Comparison of ENCODE assay signal across 12 cellular contexts in the genomic region with DNA sequence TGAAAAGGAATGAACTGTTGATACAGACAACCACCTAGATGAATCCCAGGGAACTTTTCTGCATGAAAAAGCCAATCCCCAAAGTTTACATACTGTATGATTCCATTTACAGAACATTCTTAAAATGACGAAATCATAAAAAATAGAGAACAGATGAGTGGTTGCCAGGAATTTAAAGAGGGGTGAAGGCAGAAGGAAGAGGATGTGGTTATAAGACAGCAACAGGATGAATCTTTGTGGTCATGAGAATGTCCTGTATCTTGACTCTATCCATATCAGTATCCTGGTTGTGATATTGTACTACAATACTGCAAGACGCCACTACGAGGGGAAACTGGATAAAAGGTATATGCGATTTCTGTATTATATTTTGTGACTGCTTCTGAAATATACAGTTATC.
DNase-seq lines count a peak whose midpoint lies in the region; FAIRE-seq and TF ChIP-seq lines count a peak whose summit lies in the region.
"Had no signal": no experiment of that assay in that cellular context is flagged by ENCODE, and none has a peak within 500 bp of the region (broad histone marks: within the 10 kb centered on the region; RNA-seq: fewer than 3 reads in every experiment).

No MANE protein-coding gene starts in this region.

- H4K20me1 ChIP-seq in keratinocyte (ENCODE audit: control insufficient read depth, extremely low read depth, insufficient read depth, low read length) = no peaks in the 10 kb centered on the region

- no peak overlapping the region for H3K23ac ChIP-seq in mesendoderm (ENCODE audit: low read length)

- no peaks in the 10 kb centered on the region for H3K9me1 ChIP-seq in keratinocyte (ENCODE audit: control insufficient read depth, extremely low read depth, insufficient read depth, low read length)

- H3K27ac ChIP-seq in keratinocyte (ENCODE audit: control insufficient read depth, insufficient read depth, low read length) (no peak overlapping the region), mesendoderm (ENCODE audit: low read depth, low read length) (no peak overlapping the region)
- H3K27ac ChIP-seq: ovary had no signal

- H3K36me3 Mint-ChIP-seq in activated T-helper 1 cell treated with anti-CD3 and anti-CD28 coated beads, Interleukin-12 subunit alpha, Interleukin-12 subunit beta, Interleukin-2, Interleukin-4 antibody, amounts not matched to agents 30 ng/mL and 10 ng/mL and 1 ng/mL, durations not matched to agents 14 hours and 24 hours and 36 hours (ENCODE audit: low read depth) = peaks cover 61% of the 10 kb centered on the region

- H3K27me3 Mint-ChIP-seq in activated T-helper 1 cell treated with anti-CD3 and anti-CD28 coated beads, Interleukin-12 subunit alpha, Interleukin-12 subunit beta, Interleukin-2, Interleukin-4 antibody, amounts not matched to agents 30 ng/mL and 10 ng/mL and 1 ng/mL, durations not matched to agents 14 hours and 24 hours and 36 hours (ENCODE audit: insufficient read depth) = no peaks in the 10 kb centered on the region
- H3K27me3 Mint-ChIP-seq: central memory CD8-positive, alpha-beta T cell had no signal

- no peak overlapping the region for H4K8ac ChIP-seq in mesendoderm (ENCODE audit: low read depth, low read length)

- intact Hi-C loops in activated T-helper 1 cell treated with anti-CD3 and anti-CD28 coated beads, Interleukin-12 subunit alpha, Interleukin-12 subunit beta, Interleukin-2, Interleukin-4 antibody, amounts not matched to agents 30 ng/mL and 10 ng/mL and 1 ng/mL, durations not matched to agents 14 hours and 24 hours and 36 hours (cut with micrococcal nuclease) = loop anchor here (1.0 to 2.0 kb wide), 3 partner anchors 8 to 256 kb away; partner anchors contain the start of gene CHD6

- peak overlapping the region; percentile 6 for H3K4me3 Mint-ChIP-seq in activated T-helper 1 cell treated with anti-CD3 and anti-CD28 coated beads, Interleukin-12 subunit alpha, Interleukin-12 subunit beta, Interleukin-2, Interleukin-4 antibody, amounts not matched to agents 30 ng/mL and 10 ng/mL and 1 ng/mL, durations not matched to agents 14 hours and 24 hours and 36 hours
- H3K4me3 Mint-ChIP-seq: central memory CD8-positive, alpha-beta T cell had no signal

- H3K27me3 ChIP-seq in keratinocyte (ENCODE audit: control insufficient read depth, extremely low read depth, insufficient read depth, low read length) = no peaks in the 10 kb centered on the region
- no peaks in the 10 kb centered on the region for H3K27me3 ChIP-seq in mesendoderm (ENCODE audit: insufficient read depth, low read length, poor library complexity)
- H3K27me3 ChIP-seq: ovary had no signal

- no peaks in the 10 kb centered on the region for H3K79me1 ChIP-seq in mesendoderm (ENCODE audit: low read length)

- no peak overlapping the region for H2BK5ac ChIP-seq in mesendoderm (ENCODE audit: low read length)

- H3K9me3 Mint-ChIP-seq in activated T-helper 1 cell treated with anti-CD3 and anti-CD28 coated beads, Interleukin-12 subunit alpha, Interleukin-12 subunit beta, Interleukin-2, Interleukin-4 antibody, amounts not matched to agents 30 ng/mL and 10 ng/mL and 1 ng/mL, durations not matched to agents 14 hours and 24 hours and 36 hours = peaks cover 17% of the 10 kb centered on the region
- H3K9me3 Mint-ChIP-seq: central memory CD8-positive, alpha-beta T cell had no signal

- TF ChIP-seq CTCF in keratinocyte (optimal IDR thresholded peaks at IDR 0.05 in 1 of 3, IDR thresholded peaks at IDR 0.05 in 1 of 3, conservative IDR thresholded peaks at IDR 0.05 in 1 of 3; ENCODE audit: extremely low read depth in 1 of 3, insufficient read depth in 2 of 3, low read length in 3 of 3) = no peak

- H2AK5ac ChIP-seq in mesendoderm (ENCODE audit: low read length) = no peak overlapping the region

- no peak for FAIRE-seq in keratinocyte (lab: Jason Lieb, UNC)

- H3K4me3 ChIP-seq in keratinocyte (ENCODE audit: control insufficient read depth in 2 of 3, extremely low read depth in 1 of 3, insufficient read depth in 2 of 3, low read depth in 1 of 3, low read length in 3 of 3) (no peak overlapping the region), mesendoderm (ENCODE audit: low read length) (no peak overlapping the region)
- H3K4me3 ChIP-seq: ovary had no signal

- H4K5ac ChIP-seq in mesendoderm (ENCODE audit: low read length) = no peak overlapping the region

- peaks cover 0 to 3% of the 10 kb centered on the region in 2 experiments for H3K36me3 ChIP-seq in keratinocyte (ENCODE audit: control insufficient read depth in 2 of 2, extremely low read depth in 1 of 2, insufficient read depth in 2 of 2, low read length in 2 of 2)
- peaks cover 8% of the 10 kb centered on the region for H3K36me3 ChIP-seq in mesendoderm (ENCODE audit: control insufficient read depth, insufficient read depth, low read length)
- H3K36me3 ChIP-seq: ovary had no signal

- peak overlapping the region; percentile 38 for H3K27ac Mint-ChIP-seq in activated T-helper 1 cell treated with anti-CD3 and anti-CD28 coated beads, Interleukin-12 subunit alpha, Interleukin-12 subunit beta, Interleukin-2, Interleukin-4 antibody, amounts not matched to agents 30 ng/mL and 10 ng/mL and 1 ng/mL, durations not matched to agents 14 hours and 24 hours and 36 hours

- peak; percentile 11 for DNase-seq in CMK (ENCODE audit: low read depth)
- peak; percentile 83 to 84 for DNase-seq in Kasumi-1 (lab: John Stamatoyannopoulos, UW)
- no peak for DNase-seq in activated T-helper 1 cell treated with anti-CD3 and anti-CD28 coated beads, Interleukin-12 subunit alpha, Interleukin-12 subunit beta, Interleukin-2, Interleukin-4 antibody, amounts not matched to agents 30 ng/mL and 10 ng/mL and 1 ng/mL, durations not matched to agents 14 hours and 24 hours and 36 hours (ENCODE audit: low spot score)
- peak; percentile 4 for DNase-seq in keratinocyte (ENCODE audit: low read depth, low spot score)
- DNase-seq in mesendoderm = no peak
- DNase-seq in OCI-M1 (lab: John Stamatoyannopoulos, UW) = no peak
- no peak for DNase-seq in NCI-H1092 (lab: John Stamatoyannopoulos, UW)
- no peak for DNase-seq in KG1 (lab: John Stamatoyannopoulos, UW)
- DNase-seq: DMS79, ovary, SHP77 treated with DMSO at 0.1 percent for 48 hours had no signal

- no peak overlapping the region for H2BK120ac ChIP-seq in mesendoderm (ENCODE audit: low read depth, low read length)

- no peaks in the 10 kb centered on the region for H3K9me3 ChIP-seq in keratinocyte (ENCODE audit: control insufficient read depth, low read depth, low read length)
- H3K9me3 ChIP-seq: ovary had no signal

- H3K4me1 Mint-ChIP-seq in activated T-helper 1 cell treated with anti-CD3 and anti-CD28 coated beads, Interleukin-12 subunit alpha, Interleukin-12 subunit beta, Interleukin-2, Interleukin-4 antibody, amounts not matched to agents 30 ng/mL and 10 ng/mL and 1 ng/mL, durations not matched to agents 14 hours and 24 hours and 36 hours (ENCODE audit: low read depth) = peaks cover 75% of the 10 kb centered on the region

- no peaks in the 10 kb centered on the region for H3K79me2 ChIP-seq in keratinocyte (ENCODE audit: control insufficient read depth, insufficient read depth, low read length)
- no peaks in the 10 kb centered on the region for H3K79me2 ChIP-seq in mesendoderm (ENCODE audit: control insufficient read depth, insufficient read depth, low read length)

- H3K9ac ChIP-seq in keratinocyte (ENCODE audit: control insufficient read depth, extremely low read depth, insufficient read depth, low read length) (no peak overlapping the region), mesendoderm (ENCODE audit: low read length) (no peak overlapping the region)

- dilution Hi-C loops in keratinocyte (cut with MboI; ENCODE audit: extremely low pct_ligation_motif_present, low sequenced_read_pairs) = no loop called here

- WGBS in mesendoderm (ENCODE audit: extremely low coverage, insufficient coverage, low lambda C conversion rate) = no CpG with 5 or more reads among the region's 4 CpGs

- H2AFZ ChIP-seq in keratinocyte (ENCODE audit: control insufficient read depth, low read length) = no peak overlapping the region

- H2BK15ac ChIP-seq in mesendoderm (replicated peaks; ENCODE audit: low read depth) = no peak overlapping the region

- H3K4ac ChIP-seq in mesendoderm (ENCODE audit: low read depth, low read length) = no peak overlapping the region

- H3K56ac ChIP-seq in mesendoderm (ENCODE audit: low read length) = no peak overlapping the region

- H3K4me2 ChIP-seq in keratinocyte (ENCODE audit: control insufficient read depth, extremely low read depth, insufficient read depth, low read depth, low read length) (no peak overlapping the region), mesendoderm (ENCODE audit: low read length) (no peak overlapping the region)

- H3K4me1 ChIP-seq in keratinocyte (ENCODE audit: control insufficient read depth, extremely low read depth, insufficient read depth, low read length) (no peaks in the 10 kb centered on the region), mesendoderm (ENCODE audit: control insufficient read depth, low read depth, low read length) (no peaks in the 10 kb centered on the region)

- no peak overlapping the region for H3K18ac ChIP-seq in mesendoderm (ENCODE audit: low read length)

Comparison
In these comparisons a context has a peak if more than half of its experiments do, and no peak if none do; other contexts are left out.
1. DNase-seq: peak in CMK (single experiment), Kasumi-1 (2 of 2) and keratinocyte (single experiment); none in activated T-helper 1 cell treated with anti-CD3 and anti-CD28 coated beads, Interleukin-12 subunit alpha, Interleukin-12 subunit beta, Interleukin-2, Interleukin-4 antibody, amounts not matched to agents 30 ng/mL and 10 ng/mL and 1 ng/mL, durations not matched to agents 14 hours and 24 hours and 36 hours (single experiment), mesendoderm (single experiment), OCI-M1 (single experiment), NCI-H1092 (single experiment) and KG1 (single experiment).